ENCODE assay signal across 1 cellular context in the genomic region with DNA sequence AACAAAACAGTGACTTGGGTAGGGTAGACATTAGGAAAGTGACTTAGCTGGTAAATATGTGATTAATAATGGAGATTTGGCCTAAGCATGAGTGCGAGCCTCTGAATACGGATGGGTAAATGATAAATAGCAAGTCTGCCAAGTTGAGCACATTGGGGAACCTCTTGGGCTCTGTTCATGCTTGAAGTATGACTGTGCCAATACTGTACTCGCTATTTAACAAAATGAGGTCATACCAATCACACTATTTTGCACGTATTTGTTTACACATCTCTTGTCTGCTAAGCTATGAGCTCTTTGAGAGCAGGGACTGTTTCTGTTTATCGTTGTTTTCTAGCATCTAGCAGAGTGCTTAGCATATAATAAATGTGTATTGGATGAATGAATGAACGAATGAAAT. TPM values are rescaled to one million over a fixed set of nuclear protein-coding genes. Genes with fewer than 3 reads are reported as not detected.
"Had no signal": no experiment of that assay in that cellular context is flagged by ENCODE, and none has a peak within 500 bp of the region (broad histone marks: within the 10 kb centered on the region; RNA-seq: fewer than 3 reads in every experiment).

No MANE protein-coding gene starts in this region.

RNA-seq across cellular contexts. Expression of a gene that starts 24.2 kb away (rescaled TPM):
- total RNA-seq: Right ventricle myocardium superior had no signal
